In genomic region chr2:74181739-74182138, GRCh38 we compare ENCODE assay signal across 8 cellular contexts. TPM values are rescaled to one million over a fixed set of nuclear protein-coding genes. Genes with fewer than 3 reads are reported as not detected.
A peak's percentile ranks its signal among the peaks of the same experiment; 100 is the strongest.
DNase-seq lines count a peak whose midpoint lies in the region; ATAC-seq and TF ChIP-seq lines count a peak whose summit lies in the region.

No MANE protein-coding gene starts in this region.

- intact Hi-C loops in naive thymus-derived CD4-positive, alpha-beta T cell (cut with micrococcal nuclease), result no loop called here

- H3K27ac ChIP-seq in BLaER1 (no peak overlapping the region), WERI-Rb-1 (peak overlapping the region; percentile 94)
- no peak overlapping the region for H3K27ac ChIP-seq in naive thymus-derived CD4-positive, alpha-beta T cell (ENCODE audit: low read depth, low read length)

- H3K4me1 ChIP-seq in BLaER1, result peaks cover 45% of the 10 kb centered on the region
- peaks cover 6 to 11% of the 10 kb centered on the region in 2 donors for H3K4me1 ChIP-seq in naive thymus-derived CD4-positive, alpha-beta T cell (ENCODE audit: control insufficient read depth in 2 of 2, insufficient read depth in 2 of 2, low read length in 2 of 2)

- CTCF ChIA-PET in naive thymus-derived CD4-positive, alpha-beta T cell (lab: Charles Lee), result interaction anchor here (1.4 kb wide), 1 partner anchor 10 kb away, joined by 4 read pairs; no protein-coding TSS in a partner anchor

- H3K36me3 Mint-ChIP-seq in naive thymus-derived CD4-positive, alpha-beta T cell, result peaks cover 0 to 10% (median 3%) of the 10 kb centered on the region in 5 donors

- DNase-seq in KG1 (lab: John Stamatoyannopoulos, UW) (peak; percentile 76), WERI-Rb-1 (peak; percentile 96)
- no peak for DNase-seq in naive thymus-derived CD4-positive, alpha-beta T cell

- peak overlapping the region in 2 of 10 donors; percentile 29 to 52 for H3K4me3 Mint-ChIP-seq in naive thymus-derived CD4-positive, alpha-beta T cell

- peaks cover 18% of the 10 kb centered on the region for H4K20me1 ChIP-seq in BLaER1

- H3K27me3 ChIP-seq in BLaER1 (no peaks in the 10 kb centered on the region), WERI-Rb-1 (ENCODE audit: insufficient read depth, low read depth, severe bottlenecking) (no peaks in the 10 kb centered on the region)
- no peaks in the 10 kb centered on the region for H3K27me3 ChIP-seq in naive thymus-derived CD4-positive, alpha-beta T cell (ENCODE audit: control insufficient read depth in 2 of 2, insufficient read depth in 2 of 2, low read length in 2 of 2)

- peak overlapping the region; percentile 39 for H3K4me2 ChIP-seq in BLaER1

- H3K36me3 ChIP-seq in BLaER1, result peaks cover 6% of the 10 kb centered on the region
- peaks cover 11% of the 10 kb centered on the region for H3K36me3 ChIP-seq in WERI-Rb-1
- peaks cover 0 to 4% (median 0%) of the 10 kb centered on the region in 3 experiments for H3K36me3 ChIP-seq in naive thymus-derived CD4-positive, alpha-beta T cell (ENCODE audit: control insufficient read depth in 2 of 3, insufficient read depth in 3 of 3, low read length in 3 of 3)

- H3K9me3 Mint-ChIP-seq in naive thymus-derived CD4-positive, alpha-beta T cell, result peaks cover 0 to 3% (median 0%) of the 10 kb centered on the region in 11 donors

- no peak overlapping the region for H3K9ac ChIP-seq in BLaER1

- H3K9me3 ChIP-seq in BLaER1 (peaks cover 4% of the 10 kb centered on the region; the same call in 1 of the 2 replicates), WERI-Rb-1 (ENCODE audit: severe bottlenecking) (no peaks in the 10 kb centered on the region)
- no peaks in the 10 kb centered on the region for H3K9me3 ChIP-seq in naive thymus-derived CD4-positive, alpha-beta T cell (ENCODE audit: control insufficient read depth in 2 of 3, low read length in 3 of 3)

- POLR2A ChIA-PET in naive thymus-derived CD4-positive, alpha-beta T cell (lab: Charles Lee), result no interaction called here

- TF ChIP-seq CTCF in WERI-Rb-1 (IDR thresholded peaks at IDR 0.05; ENCODE audit: low read depth, low read length), result no peak

- H3K4me3 ChIP-seq in BLaER1 (no peak overlapping the region), WERI-Rb-1 (ENCODE audit: low read depth, low read length) (peak overlapping the region; percentile 26)
- no peak overlapping the region for H3K4me3 ChIP-seq in naive thymus-derived CD4-positive, alpha-beta T cell (ENCODE audit: low read length)

- H3K27ac Mint-ChIP-seq in naive thymus-derived CD4-positive, alpha-beta T cell, result peak overlapping the region in 1 of 9 donors; percentile 75

- no peaks in the 10 kb centered on the region for H3K27me3 Mint-ChIP-seq in naive thymus-derived CD4-positive, alpha-beta T cell

- peaks cover 6 to 39% (median 15%) of the 10 kb centered on the region in 7 donors for H3K4me1 Mint-ChIP-seq in naive thymus-derived CD4-positive, alpha-beta T cell

- ATAC-seq in GM19397 (IDR thresholded peaks at IDR 0.05; ENCODE audit: unreplicated experiment), result peak; percentile 36
- ATAC-seq in naive thymus-derived CD4-positive, alpha-beta T cell, result peak; percentile 11
- no peak for ATAC-seq in HG03039 (IDR thresholded peaks at IDR 0.05; ENCODE audit: unreplicated experiment)
- ATAC-seq in HG03045 (IDR thresholded peaks at IDR 0.05; ENCODE audit: unreplicated experiment), result no peak
- ATAC-seq in HG02840 (IDR thresholded peaks at IDR 0.05; ENCODE audit: low FRiP score, unreplicated experiment), result no peak

RNA-seq across cellular contexts. Expression of gene MOB1A, which starts 3.1 kb away (rescaled TPM):
- 100 to 1,000 TPM; 113 to 185 (median 140) TPM for total RNA-seq in naive thymus-derived CD4-positive, alpha-beta T cell
- polyA plus RNA-seq in naive thymus-derived CD4-positive, alpha-beta T cell, result 100 to 1,000 TPM; 106 to 120 TPM

RNA-seq across cellular contexts. Expression of gene MTHFD2, which starts 16.7 kb away (rescaled TPM):
- total RNA-seq in naive thymus-derived CD4-positive, alpha-beta T cell, result 100 to 1,000 TPM in 1 of 5 experiments, 10 to 100 TPM in 4; 14.5 to 186 (median 25.1) TPM
- polyA plus RNA-seq in naive thymus-derived CD4-positive, alpha-beta T cell, result 1 to 10 TPM; 6.8 to 8.1 TPM

RNA-seq across cellular contexts. Expression of gene BOLA3, which starts 34.0 kb away (rescaled TPM):
- total RNA-seq in naive thymus-derived CD4-positive, alpha-beta T cell, result 10 to 100 TPM in 4 of 5 experiments, 1 to 10 TPM in 1; 6.9 to 54.8 (median 13.7) TPM
- 10 to 100 TPM; 70.0 to 87.3 TPM for polyA plus RNA-seq in naive thymus-derived CD4-positive, alpha-beta T cell

Comparison
In these comparisons a context has a peak if more than half of its experiments do, and no peak if none do; other contexts are left out.
1. ATAC-seq: peak in GM19397 (single experiment) and naive thymus-derived CD4-positive, alpha-beta T cell (single experiment); none in HG03039 (single experiment), HG03045 (single experiment) and HG02840 (single experiment).
2. DNase-seq: peak in KG1 (single experiment) and WERI-Rb-1 (single experiment); none in naive thymus-derived CD4-positive, alpha-beta T cell (0 of 9).